1 cellular context compared by ENCODE assay signal in the genomic region with DNA sequence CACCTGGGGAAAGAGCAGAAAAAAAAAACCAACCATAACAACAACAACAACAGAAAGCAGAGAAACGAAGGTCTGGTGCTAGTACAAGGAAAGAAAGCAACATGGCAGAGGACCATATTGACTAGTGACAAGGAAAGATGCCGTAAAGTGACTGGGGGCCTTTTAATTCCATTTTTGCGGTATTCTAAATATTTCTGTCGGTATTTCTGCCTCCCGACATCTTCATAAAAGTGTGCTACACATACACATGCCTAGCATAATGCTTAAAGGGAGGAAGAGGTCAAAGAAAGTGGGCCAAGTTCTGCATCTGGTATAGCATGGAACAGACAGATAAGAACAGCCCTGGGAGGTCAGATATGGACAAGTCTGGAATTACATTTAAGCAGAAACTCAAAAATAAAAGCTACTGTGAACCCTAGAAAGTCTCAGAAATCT.
TF ChIP-seq lines count a peak whose summit lies in the region.

No MANE protein-coding gene starts in this region.

TF ChIP-seq in K562, 482 proteins besides CTCF, POLR2A, EP300 and RAD21 (continued from another document and continues in another):
- TF ChIP-seq, protein P1, sequence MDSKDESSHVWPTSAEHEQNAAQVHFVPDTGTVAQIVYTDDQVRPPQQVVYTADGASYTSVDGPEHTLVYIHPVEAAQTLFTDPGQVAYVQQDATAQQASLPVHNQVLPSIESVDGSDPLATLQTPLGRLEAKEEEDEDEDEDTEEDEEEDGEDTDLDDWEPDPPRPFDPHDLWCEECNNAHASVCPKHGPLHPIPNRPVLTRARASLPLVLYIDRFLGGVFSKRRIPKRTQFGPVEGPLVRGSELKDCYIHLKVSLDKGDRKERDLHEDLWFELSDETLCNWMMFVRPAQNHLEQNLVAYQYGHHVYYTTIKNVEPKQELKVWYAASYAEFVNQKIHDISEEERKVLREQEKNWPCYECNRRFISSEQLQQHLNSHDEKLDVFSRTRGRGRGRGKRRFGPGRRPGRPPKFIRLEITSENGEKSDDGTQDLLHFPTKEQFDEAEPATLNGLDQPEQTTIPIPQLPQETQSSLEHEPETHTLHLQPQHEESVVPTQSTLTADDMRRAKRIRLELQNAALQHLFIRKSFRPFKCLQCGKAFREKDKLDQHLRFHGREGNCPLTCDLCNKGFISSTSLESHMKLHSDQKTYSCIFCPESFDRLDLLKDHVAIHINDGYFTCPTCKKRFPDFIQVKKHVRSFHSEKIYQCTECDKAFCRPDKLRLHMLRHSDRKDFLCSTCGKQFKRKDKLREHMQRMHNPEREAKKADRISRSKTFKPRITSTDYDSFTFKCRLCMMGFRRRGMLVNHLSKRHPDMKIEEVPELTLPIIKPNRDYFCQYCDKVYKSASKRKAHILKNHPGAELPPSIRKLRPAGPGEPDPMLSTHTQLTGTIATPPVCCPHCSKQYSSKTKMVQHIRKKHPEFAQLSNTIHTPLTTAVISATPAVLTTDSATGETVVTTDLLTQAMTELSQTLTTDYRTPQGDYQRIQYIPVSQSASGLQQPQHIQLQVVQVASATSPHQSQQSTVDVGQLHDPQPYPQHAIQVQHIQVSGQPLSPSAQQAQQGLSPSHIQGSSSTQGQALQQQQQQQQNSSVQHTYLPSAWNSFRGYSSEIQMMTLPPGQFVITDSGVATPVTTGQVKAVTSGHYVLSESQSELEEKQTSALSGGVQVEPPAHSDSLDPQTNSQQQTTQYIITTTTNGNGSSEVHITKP (IDR thresholded peaks at IDR 0.05; ENCODE audit: partially characterized antibody), result no peak
- TF ChIP-seq ZBTB7A (IDR thresholded peaks at IDR 0.05; ENCODE audit: borderline replicate concordance, control insufficient read depth, low read depth, low read length), result no peak
- TF ChIP-seq CEBPB (tag; IDR thresholded peaks at IDR 0.05), result no peak
- TF ChIP-seq CAMTA2 (CRISPR knock-in tag; conservative IDR thresholded peaks at IDR 0.05), result no peak
- TF ChIP-seq, protein P2, sequence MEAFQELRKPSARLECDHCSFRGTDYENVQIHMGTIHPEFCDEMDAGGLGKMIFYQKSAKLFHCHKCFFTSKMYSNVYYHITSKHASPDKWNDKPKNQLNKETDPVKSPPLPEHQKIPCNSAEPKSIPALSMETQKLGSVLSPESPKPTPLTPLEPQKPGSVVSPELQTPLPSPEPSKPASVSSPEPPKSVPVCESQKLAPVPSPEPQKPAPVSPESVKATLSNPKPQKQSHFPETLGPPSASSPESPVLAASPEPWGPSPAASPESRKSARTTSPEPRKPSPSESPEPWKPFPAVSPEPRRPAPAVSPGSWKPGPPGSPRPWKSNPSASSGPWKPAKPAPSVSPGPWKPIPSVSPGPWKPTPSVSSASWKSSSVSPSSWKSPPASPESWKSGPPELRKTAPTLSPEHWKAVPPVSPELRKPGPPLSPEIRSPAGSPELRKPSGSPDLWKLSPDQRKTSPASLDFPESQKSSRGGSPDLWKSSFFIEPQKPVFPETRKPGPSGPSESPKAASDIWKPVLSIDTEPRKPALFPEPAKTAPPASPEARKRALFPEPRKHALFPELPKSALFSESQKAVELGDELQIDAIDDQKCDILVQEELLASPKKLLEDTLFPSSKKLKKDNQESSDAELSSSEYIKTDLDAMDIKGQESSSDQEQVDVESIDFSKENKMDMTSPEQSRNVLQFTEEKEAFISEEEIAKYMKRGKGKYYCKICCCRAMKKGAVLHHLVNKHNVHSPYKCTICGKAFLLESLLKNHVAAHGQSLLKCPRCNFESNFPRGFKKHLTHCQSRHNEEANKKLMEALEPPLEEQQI (IDR thresholded peaks at IDR 0.05), result no peak
- TF ChIP-seq MTA3 (IDR thresholded peaks at IDR 0.05; ENCODE audit: borderline replicate concordance), result peak; percentile 29; the same call in 1 of the 2 replicates
- no peak for TF ChIP-seq LARP7 (IDR thresholded peaks at IDR 0.05)
- TF ChIP-seq SREBF2 (CRISPR knock-in tag; IDR thresholded peaks at IDR 0.05), result no peak
- TF ChIP-seq, protein P3, sequence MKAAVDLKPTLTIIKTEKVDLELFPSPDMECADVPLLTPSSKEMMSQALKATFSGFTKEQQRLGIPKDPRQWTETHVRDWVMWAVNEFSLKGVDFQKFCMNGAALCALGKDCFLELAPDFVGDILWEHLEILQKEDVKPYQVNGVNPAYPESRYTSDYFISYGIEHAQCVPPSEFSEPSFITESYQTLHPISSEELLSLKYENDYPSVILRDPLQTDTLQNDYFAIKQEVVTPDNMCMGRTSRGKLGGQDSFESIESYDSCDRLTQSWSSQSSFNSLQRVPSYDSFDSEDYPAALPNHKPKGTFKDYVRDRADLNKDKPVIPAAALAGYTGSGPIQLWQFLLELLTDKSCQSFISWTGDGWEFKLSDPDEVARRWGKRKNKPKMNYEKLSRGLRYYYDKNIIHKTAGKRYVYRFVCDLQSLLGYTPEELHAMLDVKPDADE (conservative IDR thresholded peaks at IDR 0.05; ENCODE audit: control insufficient read depth, low read depth, low read length), result no peak
- TF ChIP-seq, protein P4, sequence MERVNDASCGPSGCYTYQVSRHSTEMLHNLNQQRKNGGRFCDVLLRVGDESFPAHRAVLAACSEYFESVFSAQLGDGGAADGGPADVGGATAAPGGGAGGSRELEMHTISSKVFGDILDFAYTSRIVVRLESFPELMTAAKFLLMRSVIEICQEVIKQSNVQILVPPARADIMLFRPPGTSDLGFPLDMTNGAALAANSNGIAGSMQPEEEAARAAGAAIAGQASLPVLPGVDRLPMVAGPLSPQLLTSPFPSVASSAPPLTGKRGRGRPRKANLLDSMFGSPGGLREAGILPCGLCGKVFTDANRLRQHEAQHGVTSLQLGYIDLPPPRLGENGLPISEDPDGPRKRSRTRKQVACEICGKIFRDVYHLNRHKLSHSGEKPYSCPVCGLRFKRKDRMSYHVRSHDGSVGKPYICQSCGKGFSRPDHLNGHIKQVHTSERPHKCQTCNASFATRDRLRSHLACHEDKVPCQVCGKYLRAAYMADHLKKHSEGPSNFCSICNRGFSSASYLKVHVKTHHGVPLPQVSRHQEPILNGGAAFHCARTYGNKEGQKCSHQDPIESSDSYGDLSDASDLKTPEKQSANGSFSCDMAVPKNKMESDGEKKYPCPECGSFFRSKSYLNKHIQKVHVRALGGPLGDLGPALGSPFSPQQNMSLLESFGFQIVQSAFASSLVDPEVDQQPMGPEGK (CRISPR knock-in tag; IDR thresholded peaks at IDR 0.05; ENCODE audit: borderline replicate concordance), result no peak
- TF ChIP-seq, protein P5, sequence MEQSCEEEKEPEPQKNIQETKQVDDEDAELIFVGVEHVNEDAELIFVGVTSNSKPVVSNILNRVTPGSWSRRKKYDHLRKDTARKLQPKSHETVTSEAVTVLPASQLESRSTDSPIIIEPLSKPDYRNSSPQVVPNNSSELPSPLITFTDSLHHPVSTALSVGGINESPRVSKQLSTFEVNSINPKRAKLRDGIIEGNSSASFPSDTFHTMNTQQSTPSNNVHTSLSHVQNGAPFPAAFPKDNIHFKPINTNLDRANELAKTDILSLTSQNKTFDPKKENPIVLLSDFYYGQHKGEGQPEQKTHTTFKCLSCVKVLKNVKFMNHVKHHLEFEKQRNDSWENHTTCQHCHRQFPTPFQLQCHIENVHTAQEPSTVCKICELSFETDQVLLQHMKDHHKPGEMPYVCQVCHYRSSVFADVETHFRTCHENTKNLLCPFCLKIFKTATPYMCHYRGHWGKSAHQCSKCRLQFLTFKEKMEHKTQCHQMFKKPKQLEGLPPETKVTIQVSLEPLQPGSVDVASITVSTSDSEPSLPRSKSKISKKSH (CRISPR knock-in tag; IDR thresholded peaks at IDR 0.05), result no peak
- no peak for TF ChIP-seq MCM5 (IDR thresholded peaks at IDR 0.05; ENCODE audit: low read depth)
- TF ChIP-seq, protein P6, sequence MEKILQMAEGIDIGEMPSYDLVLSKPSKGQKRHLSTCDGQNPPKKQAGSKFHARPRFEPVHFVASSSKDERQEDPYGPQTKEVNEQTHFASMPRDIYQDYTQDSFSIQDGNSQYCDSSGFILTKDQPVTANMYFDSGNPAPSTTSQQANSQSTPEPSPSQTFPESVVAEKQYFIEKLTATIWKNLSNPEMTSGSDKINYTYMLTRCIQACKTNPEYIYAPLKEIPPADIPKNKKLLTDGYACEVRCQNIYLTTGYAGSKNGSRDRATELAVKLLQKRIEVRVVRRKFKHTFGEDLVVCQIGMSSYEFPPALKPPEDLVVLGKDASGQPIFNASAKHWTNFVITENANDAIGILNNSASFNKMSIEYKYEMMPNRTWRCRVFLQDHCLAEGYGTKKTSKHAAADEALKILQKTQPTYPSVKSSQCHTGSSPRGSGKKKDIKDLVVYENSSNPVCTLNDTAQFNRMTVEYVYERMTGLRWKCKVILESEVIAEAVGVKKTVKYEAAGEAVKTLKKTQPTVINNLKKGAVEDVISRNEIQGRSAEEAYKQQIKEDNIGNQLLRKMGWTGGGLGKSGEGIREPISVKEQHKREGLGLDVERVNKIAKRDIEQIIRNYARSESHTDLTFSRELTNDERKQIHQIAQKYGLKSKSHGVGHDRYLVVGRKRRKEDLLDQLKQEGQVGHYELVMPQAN (IDR thresholded peaks at IDR 0.05; ENCODE audit: borderline replicate concordance), result peak; percentile 34; the same call in 1 of the 2 replicates
- no peak for TF ChIP-seq NR3C1 (CRISPR knock-in tag; IDR thresholded peaks at IDR 0.05)
- TF ChIP-seq, protein P7, sequence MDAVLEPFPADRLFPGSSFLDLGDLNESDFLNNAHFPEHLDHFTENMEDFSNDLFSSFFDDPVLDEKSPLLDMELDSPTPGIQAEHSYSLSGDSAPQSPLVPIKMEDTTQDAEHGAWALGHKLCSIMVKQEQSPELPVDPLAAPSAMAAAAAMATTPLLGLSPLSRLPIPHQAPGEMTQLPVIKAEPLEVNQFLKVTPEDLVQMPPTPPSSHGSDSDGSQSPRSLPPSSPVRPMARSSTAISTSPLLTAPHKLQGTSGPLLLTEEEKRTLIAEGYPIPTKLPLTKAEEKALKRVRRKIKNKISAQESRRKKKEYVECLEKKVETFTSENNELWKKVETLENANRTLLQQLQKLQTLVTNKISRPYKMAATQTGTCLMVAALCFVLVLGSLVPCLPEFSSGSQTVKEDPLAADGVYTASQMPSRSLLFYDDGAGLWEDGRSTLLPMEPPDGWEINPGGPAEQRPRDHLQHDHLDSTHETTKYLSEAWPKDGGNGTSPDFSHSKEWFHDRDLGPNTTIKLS (IDR thresholded peaks at IDR 0.05; ENCODE audit: borderline replicate concordance, low read depth), result no peak
- TF ChIP-seq, protein P8, sequence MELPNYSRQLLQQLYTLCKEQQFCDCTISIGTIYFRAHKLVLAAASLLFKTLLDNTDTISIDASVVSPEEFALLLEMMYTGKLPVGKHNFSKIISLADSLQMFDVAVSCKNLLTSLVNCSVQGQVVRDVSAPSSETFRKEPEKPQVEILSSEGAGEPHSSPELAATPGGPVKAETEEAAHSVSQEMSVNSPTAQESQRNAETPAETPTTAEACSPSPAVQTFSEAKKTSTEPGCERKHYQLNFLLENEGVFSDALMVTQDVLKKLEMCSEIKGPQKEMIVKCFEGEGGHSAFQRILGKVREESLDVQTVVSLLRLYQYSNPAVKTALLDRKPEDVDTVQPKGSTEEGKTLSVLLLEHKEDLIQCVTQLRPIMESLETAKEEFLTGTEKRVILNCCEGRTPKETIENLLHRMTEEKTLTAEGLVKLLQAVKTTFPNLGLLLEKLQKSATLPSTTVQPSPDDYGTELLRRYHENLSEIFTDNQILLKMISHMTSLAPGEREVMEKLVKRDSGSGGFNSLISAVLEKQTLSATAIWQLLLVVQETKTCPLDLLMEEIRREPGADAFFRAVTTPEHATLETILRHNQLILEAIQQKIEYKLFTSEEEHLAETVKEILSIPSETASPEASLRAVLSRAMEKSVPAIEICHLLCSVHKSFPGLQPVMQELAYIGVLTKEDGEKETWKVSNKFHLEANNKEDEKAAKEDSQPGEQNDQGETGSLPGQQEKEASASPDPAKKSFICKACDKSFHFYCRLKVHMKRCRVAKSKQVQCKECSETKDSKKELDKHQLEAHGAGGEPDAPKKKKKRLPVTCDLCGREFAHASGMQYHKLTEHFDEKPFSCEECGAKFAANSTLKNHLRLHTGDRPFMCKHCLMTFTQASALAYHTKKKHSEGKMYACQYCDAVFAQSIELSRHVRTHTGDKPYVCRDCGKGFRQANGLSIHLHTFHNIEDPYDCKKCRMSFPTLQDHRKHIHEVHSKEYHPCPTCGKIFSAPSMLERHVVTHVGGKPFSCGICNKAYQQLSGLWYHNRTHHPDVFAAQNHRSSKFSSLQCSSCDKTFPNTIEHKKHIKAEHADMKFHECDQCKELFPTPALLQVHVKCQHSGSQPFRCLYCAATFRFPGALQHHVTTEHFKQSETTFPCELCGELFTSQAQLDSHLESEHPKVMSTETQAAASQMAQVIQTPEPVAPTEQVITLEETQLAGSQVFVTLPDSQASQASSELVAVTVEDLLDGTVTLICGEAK (IDR thresholded peaks at IDR 0.05), result 0 out of 2 replicates have a peak, but pooled peaks have one; percentile 52
- TF ChIP-seq, protein P8 (CRISPR knock-in tag; IDR thresholded peaks at IDR 0.05), result no peak
- no peak for TF ChIP-seq PTTG1 (tag; IDR thresholded peaks at IDR 0.05; ENCODE audit: low read depth)
